1 cellular context compared by ENCODE assay signal in the genomic region with DNA sequence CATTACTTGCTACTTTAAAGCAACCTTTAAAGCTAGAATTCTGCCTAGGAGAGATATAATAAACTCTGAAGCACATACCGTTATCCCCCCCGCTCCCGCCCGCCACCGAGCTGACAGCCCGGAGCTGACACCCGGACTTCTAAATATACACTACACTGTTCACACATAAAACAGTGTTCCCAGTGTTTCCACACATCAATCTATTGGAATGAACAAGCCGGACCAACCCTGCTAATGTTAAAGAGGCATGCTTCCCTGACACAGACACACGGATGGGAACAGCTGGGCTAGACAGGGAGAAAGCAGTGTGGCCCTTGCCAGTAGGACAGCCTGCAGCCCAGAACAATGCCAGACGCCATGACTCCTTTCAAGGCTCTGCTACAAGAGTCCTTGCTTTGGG.
TF ChIP-seq lines count a peak whose summit lies in the region.

No MANE protein-coding gene starts in this region.

TF ChIP-seq in HepG2, 621 proteins besides CTCF, POLR2A, EP300 and RAD21 (continued from another document):
- TF ChIP-seq, protein P1, sequence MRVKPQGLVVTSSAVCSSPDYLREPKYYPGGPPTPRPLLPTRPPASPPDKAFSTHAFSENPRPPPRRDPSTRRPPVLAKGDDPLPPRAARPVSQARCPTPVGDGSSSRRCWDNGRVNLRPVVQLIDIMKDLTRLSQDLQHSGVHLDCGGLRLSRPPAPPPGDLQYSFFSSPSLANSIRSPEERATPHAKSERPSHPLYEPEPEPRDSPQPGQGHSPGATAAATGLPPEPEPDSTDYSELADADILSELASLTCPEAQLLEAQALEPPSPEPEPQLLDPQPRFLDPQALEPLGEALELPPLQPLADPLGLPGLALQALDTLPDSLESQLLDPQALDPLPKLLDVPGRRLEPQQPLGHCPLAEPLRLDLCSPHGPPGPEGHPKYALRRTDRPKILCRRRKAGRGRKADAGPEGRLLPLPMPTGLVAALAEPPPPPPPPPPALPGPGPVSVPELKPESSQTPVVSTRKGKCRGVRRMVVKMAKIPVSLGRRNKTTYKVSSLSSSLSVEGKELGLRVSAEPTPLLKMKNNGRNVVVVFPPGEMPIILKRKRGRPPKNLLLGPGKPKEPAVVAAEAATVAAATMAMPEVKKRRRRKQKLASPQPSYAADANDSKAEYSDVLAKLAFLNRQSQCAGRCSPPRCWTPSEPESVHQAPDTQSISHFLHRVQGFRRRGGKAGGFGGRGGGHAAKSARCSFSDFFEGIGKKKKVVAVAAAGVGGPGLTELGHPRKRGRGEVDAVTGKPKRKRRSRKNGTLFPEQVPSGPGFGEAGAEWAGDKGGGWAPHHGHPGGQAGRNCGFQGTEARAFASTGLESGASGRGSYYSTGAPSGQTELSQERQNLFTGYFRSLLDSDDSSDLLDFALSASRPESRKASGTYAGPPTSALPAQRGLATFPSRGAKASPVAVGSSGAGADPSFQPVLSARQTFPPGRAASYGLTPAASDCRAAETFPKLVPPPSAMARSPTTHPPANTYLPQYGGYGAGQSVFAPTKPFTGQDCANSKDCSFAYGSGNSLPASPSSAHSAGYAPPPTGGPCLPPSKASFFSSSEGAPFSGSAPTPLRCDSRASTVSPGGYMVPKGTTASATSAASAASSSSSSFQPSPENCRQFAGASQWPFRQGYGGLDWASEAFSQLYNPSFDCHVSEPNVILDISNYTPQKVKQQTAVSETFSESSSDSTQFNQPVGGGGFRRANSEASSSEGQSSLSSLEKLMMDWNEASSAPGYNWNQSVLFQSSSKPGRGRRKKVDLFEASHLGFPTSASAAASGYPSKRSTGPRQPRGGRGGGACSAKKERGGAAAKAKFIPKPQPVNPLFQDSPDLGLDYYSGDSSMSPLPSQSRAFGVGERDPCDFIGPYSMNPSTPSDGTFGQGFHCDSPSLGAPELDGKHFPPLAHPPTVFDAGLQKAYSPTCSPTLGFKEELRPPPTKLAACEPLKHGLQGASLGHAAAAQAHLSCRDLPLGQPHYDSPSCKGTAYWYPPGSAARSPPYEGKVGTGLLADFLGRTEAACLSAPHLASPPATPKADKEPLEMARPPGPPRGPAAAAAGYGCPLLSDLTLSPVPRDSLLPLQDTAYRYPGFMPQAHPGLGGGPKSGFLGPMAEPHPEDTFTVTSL (CRISPR knock-in tag; IDR thresholded peaks at IDR 0.05; ENCODE audit: borderline replicate concordance) = no peak
- TF ChIP-seq, protein P2, sequence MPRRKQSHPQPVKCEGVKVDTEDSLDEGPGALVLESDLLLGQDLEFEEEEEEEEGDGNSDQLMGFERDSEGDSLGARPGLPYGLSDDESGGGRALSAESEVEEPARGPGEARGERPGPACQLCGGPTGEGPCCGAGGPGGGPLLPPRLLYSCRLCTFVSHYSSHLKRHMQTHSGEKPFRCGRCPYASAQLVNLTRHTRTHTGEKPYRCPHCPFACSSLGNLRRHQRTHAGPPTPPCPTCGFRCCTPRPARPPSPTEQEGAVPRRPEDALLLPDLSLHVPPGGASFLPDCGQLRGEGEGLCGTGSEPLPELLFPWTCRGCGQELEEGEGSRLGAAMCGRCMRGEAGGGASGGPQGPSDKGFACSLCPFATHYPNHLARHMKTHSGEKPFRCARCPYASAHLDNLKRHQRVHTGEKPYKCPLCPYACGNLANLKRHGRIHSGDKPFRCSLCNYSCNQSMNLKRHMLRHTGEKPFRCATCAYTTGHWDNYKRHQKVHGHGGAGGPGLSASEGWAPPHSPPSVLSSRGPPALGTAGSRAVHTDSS (CRISPR knock-in tag; conservative IDR thresholded peaks at IDR 0.05) = no peak
- TF ChIP-seq PHF20 (CRISPR knock-in tag; IDR thresholded peaks at IDR 0.05) (no peak), FOSL2 (CRISPR knock-in tag; IDR thresholded peaks at IDR 0.05) (no peak), STAG1 (CRISPR knock-in tag; IDR thresholded peaks at IDR 0.05) (no peak), ZNF335 (CRISPR knock-in tag; IDR thresholded peaks at IDR 0.05) (no peak), ZNF562 (CRISPR knock-in tag; IDR thresholded peaks at IDR 0.05; ENCODE audit: borderline replicate concordance) (no peak), ZNF263 (CRISPR knock-in tag; IDR thresholded peaks at IDR 0.05) (no peak), SETDB1 (CRISPR knock-in tag; IDR thresholded peaks at IDR 0.05; ENCODE audit: borderline replicate concordance) (no peak), MBD4 (IDR thresholded peaks at IDR 0.05; ENCODE audit: borderline replicate concordance, low read length) (no peak), ZNF549 (CRISPR knock-in tag; IDR thresholded peaks at IDR 0.05) (no peak), TEAD2 (CRISPR knock-in tag; IDR thresholded peaks at IDR 0.05) (no peak)
- TF ChIP-seq, protein P3, sequence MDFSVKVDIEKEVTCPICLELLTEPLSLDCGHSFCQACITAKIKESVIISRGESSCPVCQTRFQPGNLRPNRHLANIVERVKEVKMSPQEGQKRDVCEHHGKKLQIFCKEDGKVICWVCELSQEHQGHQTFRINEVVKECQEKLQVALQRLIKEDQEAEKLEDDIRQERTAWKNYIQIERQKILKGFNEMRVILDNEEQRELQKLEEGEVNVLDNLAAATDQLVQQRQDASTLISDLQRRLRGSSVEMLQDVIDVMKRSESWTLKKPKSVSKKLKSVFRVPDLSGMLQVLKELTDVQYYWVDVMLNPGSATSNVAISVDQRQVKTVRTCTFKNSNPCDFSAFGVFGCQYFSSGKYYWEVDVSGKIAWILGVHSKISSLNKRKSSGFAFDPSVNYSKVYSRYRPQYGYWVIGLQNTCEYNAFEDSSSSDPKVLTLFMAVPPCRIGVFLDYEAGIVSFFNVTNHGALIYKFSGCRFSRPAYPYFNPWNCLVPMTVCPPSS (IDR thresholded peaks at IDR 0.05) = no peak
- TF ChIP-seq, protein P4, sequence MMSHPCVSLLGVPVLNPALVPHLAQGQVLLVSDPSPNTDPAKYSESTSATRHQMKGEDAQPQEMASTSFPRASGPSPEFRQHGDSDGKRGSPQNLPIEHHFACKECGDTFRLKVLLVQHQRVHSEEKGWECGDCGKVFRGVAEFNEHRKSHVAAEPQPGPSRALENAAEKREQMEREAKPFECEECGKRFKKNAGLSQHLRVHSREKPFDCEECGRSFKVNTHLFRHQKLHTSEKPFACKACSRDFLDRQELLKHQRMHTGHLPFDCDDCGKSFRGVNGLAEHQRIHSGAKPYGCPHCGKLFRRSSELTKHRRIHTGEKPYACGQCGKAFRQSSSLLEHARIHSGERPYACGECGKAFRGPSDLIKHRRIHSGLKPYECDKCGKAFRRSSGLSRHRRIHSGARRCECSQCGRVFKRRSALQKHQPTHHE (CRISPR knock-in tag; IDR thresholded peaks at IDR 0.05; ENCODE audit: borderline replicate concordance) = no peak
- TF ChIP-seq, protein P5, sequence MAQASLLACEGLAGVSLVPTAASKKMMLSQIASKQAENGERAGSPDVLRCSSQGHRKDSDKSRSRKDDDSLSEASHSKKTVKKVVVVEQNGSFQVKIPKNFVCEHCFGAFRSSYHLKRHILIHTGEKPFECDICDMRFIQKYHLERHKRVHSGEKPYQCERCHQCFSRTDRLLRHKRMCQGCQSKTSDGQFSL (CRISPR knock-in tag; IDR thresholded peaks at IDR 0.05) = no peak
